ENCODE assay signal across 16 cellular contexts in genomic region chr9:137743695-137744094, GRCh38.
"Had no signal": no experiment of that assay in that cellular context is flagged by ENCODE, and none has a peak within 500 bp of the region (broad histone marks: within the 10 kb centered on the region; RNA-seq: fewer than 3 reads in every experiment).

No MANE protein-coding gene starts in this region.

- DNase-seq: activated CD4-positive, alpha-beta T cell treated with anti-CD3 and anti-CD28 coated beads, Interleukin-2, amount 50 U/mL, for 1 hour; activated naive CD4-positive, alpha-beta T cell treated with anti-CD3 and anti-CD28 coated beads, Interleukin-2, amount 10 ng/mL, durations not matched to agents 7 days and 5 days; gastrocnemius medialis; heart right ventricle; left colon; naive B cell; stimulated activated CD4-positive, alpha-beta T cell treated with anti-CD3 and anti-CD28 coated beads, Interleukin-12 subunit alpha, Interleukin-12 subunit beta, amount 100 ng/mL, for 4 hours; stimulated activated CD4-positive, alpha-beta T cell treated with anti-CD3 and anti-CD28 coated beads, Interleukin-2, amount 100 ng/mL, for 24 hours; stimulated activated naive CD4-positive, alpha-beta T cell; SW 1271; transverse colon had no signal

- H3K27me3 ChIP-seq: ascending aorta, gastrocnemius medialis, heart right ventricle, neutrophil, transverse colon had no signal

- H3K4me1 ChIP-seq: ascending aorta, parathyroid adenoma had no signal

- H3K9me3 Mint-ChIP-seq: activated naive CD4-positive, alpha-beta T cell treated with anti-CD3 and anti-CD28 coated beads, Interleukin-2, amount 10 ng/mL, durations not matched to agents 7 days and 5 days; naive B cell had no signal

- H3K79me2 ChIP-seq: parathyroid adenoma had no signal

- H3K4me3 Mint-ChIP-seq: activated naive CD4-positive, alpha-beta T cell treated with anti-CD3 and anti-CD28 coated beads, Interleukin-2, amount 10 ng/mL, durations not matched to agents 7 days and 5 days had no signal

- H3K9me3 ChIP-seq: ascending aorta, gastrocnemius medialis, heart right ventricle, neutrophil, transverse colon had no signal

- H3K9ac ChIP-seq: parathyroid adenoma had no signal

- H3K4me3 ChIP-seq: ascending aorta, gastrocnemius medialis, heart right ventricle, lung, transverse colon had no signal

- ATAC-seq: activated CD4-positive, CD25-positive, alpha-beta regulatory T cell treated with anti-CD3 and anti-CD28 coated beads, Interleukin-2, amount 50 U/mL, for 24 hours; gastrocnemius medialis; left colon had no signal

- H3K27ac ChIP-seq: ascending aorta, heart right ventricle, neutrophil, parathyroid adenoma had no signal

- H2AFZ ChIP-seq: parathyroid adenoma had no signal

- H3K27me3 Mint-ChIP-seq: activated naive CD4-positive, alpha-beta T cell treated with anti-CD3 and anti-CD28 coated beads, Interleukin-2, amount 10 ng/mL, durations not matched to agents 7 days and 5 days; naive B cell had no signal
